In the genomic region with DNA sequence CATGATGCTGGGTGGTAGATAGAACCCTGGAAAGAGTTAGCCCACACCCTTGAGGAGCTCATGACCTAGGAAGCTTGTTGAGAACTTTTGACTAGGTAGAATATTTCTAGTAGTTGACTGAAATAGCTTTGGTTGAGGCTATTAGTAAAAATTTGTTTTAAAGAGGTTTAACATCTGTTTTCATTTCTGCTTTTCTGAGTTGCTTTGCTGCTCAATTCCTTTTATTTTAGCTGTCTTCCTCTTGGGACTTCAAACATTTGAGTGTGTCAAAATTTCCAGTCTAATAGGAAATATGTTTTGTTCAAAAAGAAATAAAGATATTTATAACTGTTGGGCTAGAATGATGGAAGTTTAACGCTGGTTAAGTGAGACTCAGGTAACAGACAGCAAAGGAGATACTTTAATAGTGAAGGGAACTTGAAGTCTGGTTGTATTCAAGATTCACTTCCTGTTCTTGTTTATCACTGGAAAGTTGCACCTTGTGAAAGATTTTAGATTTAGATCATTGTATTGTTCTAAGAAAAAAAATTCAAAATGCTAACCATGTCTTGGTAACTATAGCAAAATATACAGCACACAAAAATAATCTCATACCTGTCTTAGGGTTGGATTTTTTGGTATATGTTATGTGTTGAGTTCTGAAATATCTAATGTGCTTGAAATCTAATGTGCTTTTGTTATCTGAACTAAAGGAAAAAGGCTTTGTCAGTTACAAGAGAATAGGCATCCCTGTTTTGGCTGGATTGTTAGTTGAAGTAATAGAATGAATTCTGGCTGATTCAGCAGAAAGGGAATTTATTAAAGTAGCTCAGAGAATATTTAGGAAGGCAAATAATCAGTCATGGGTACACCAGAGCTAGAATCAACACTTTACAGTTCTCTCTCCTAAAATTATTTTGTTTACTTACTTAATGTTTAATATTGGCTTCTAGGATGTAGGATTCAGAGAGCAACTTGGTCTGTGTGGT, we compare ENCODE assay signal across 7 cellular contexts. TPM values are rescaled to one million over a fixed set of nuclear protein-coding genes. Genes with fewer than 3 reads are reported as not detected.
DNase-seq lines count a peak whose midpoint lies in the region; ATAC-seq and TF ChIP-seq lines count a peak whose summit lies in the region.

No MANE protein-coding gene starts in this region.

- H3K27ac ChIP-seq in sigmoid colon = peak overlapping the region in 3 of 4 donors; percentile 48 to 55 (median 53)

- H3K27me3 ChIP-seq in sigmoid colon = no peaks in the 10 kb centered on the region

- H3K4me3 ChIP-seq in sigmoid colon = no peak overlapping the region

- peak overlapping the region; percentile 40 for H3K4me3 Mint-ChIP-seq in activated CD4-positive, alpha-beta memory T cell treated with anti-CD3 and anti-CD28 coated beads, Interleukin-2, amount 10 ng/mL, durations not matched to agents 7 days and 5 days
- H3K4me3 Mint-ChIP-seq in nephron progenitor cell = no peak overlapping the region

- TF ChIP-seq CTCF in sigmoid colon (IDR thresholded peaks at IDR 0.05) (no peak), nephron progenitor cell (IDR thresholded peaks at IDR 0.05) (no peak)

- 41 to 83% methylated on average over 1 of the region's 1 CpG for WGBS in sigmoid colon, 2 donors

- peaks cover 80% of the 10 kb centered on the region for H3K4me1 Mint-ChIP-seq in activated CD4-positive, alpha-beta memory T cell treated with anti-CD3 and anti-CD28 coated beads, Interleukin-2, amount 10 ng/mL, durations not matched to agents 7 days and 5 days
- H3K4me1 Mint-ChIP-seq in nephron progenitor cell = no peaks in the 10 kb centered on the region

- peaks cover 0 to 31% (median 12%) of the 10 kb centered on the region in 4 donors for H3K4me1 ChIP-seq in sigmoid colon

- H3K27me3 Mint-ChIP-seq in activated CD4-positive, alpha-beta memory T cell treated with anti-CD3 and anti-CD28 coated beads, Interleukin-2, amount 10 ng/mL, durations not matched to agents 7 days and 5 days = no peaks in the 10 kb centered on the region
- H3K27me3 Mint-ChIP-seq in nephron progenitor cell (ENCODE audit: low read depth, poor library complexity) = peaks cover 7% of the 10 kb centered on the region

- POLR2A ChIA-PET in activated CD4-positive, alpha-beta memory T cell treated with anti-CD3 and anti-CD28 coated beads, Interleukin-2, amount 10 ng/mL, durations not matched to agents 7 days and 5 days (lab: Charles Lee) = interaction anchor here (1.0 to 21.6 kb wide), 11 partner anchors 11 to 219 kb away, joined by 3 to 393 read pairs (median 4); partner anchors contain the start of genes GPR183 and TM9SF2

- peaks cover 40% of the 10 kb centered on the region for H3K36me3 Mint-ChIP-seq in activated CD4-positive, alpha-beta memory T cell treated with anti-CD3 and anti-CD28 coated beads, Interleukin-2, amount 10 ng/mL, durations not matched to agents 7 days and 5 days (ENCODE audit: low read depth)
- peaks cover 23% of the 10 kb centered on the region for H3K36me3 Mint-ChIP-seq in nephron progenitor cell (ENCODE audit: low read depth)

- no peak for TF ChIP-seq EP300 in sigmoid colon (IDR thresholded peaks at IDR 0.05)

- ATAC-seq in GM19043 (IDR thresholded peaks at IDR 0.05; ENCODE audit: low read depth, unreplicated experiment) (peak; percentile 60), HG02870 (IDR thresholded peaks at IDR 0.05; ENCODE audit: unreplicated experiment) (peak; percentile 65)

- H3K9me3 ChIP-seq in sigmoid colon = no peaks in the 10 kb centered on the region

- intact Hi-C loops in sigmoid colon (cut with DNase I) = no loop called here

- peak overlapping the region; percentile 85 for H3K27ac Mint-ChIP-seq in activated CD4-positive, alpha-beta memory T cell treated with anti-CD3 and anti-CD28 coated beads, Interleukin-2, amount 10 ng/mL, durations not matched to agents 7 days and 5 days
- no peak overlapping the region for H3K27ac Mint-ChIP-seq in nephron progenitor cell

- CTCF ChIA-PET in activated CD4-positive, alpha-beta memory T cell treated with anti-CD3 and anti-CD28 coated beads, Interleukin-2, amount 10 ng/mL, durations not matched to agents 7 days and 5 days (lab: Charles Lee) = interaction anchor here (0.7 to 5.2 kb wide), 6 partner anchors 12 to 385 kb away, joined by 3 to 33 read pairs (median 5); no protein-coding TSS in a partner anchor

- no peak for DNase-seq in activated CD4-positive, alpha-beta memory T cell treated with anti-CD3 and anti-CD28 coated beads, Interleukin-2, amount 10 ng/mL, durations not matched to agents 7 days and 5 days
- DNase-seq in sigmoid colon = no peak
- no peak for DNase-seq in NCI-H345 treated with DMSO at 0.1 percent for 48 hours (lab: John Stamatoyannopoulos, UW; ENCODE audit: unreplicated experiment)
- DNase-seq in nephron progenitor cell = no peak
- DNase-seq in NCI-H2227 (lab: John Stamatoyannopoulos, UW; ENCODE audit: unreplicated experiment) = no peak

- no peak for TF ChIP-seq POLR2A in sigmoid colon (IDR thresholded peaks at IDR 0.05)

- H3K36me3 ChIP-seq in sigmoid colon = no peaks in the 10 kb centered on the region

- no peaks in the 10 kb centered on the region for H3K9me3 Mint-ChIP-seq in activated CD4-positive, alpha-beta memory T cell treated with anti-CD3 and anti-CD28 coated beads, Interleukin-2, amount 10 ng/mL, durations not matched to agents 7 days and 5 days
- H3K9me3 Mint-ChIP-seq in nephron progenitor cell = no peaks in the 10 kb centered on the region

RNA-seq across cellular contexts. Expression of gene GPR18, which starts 24.4 kb away (rescaled TPM):
- total RNA-seq in activated CD4-positive, alpha-beta memory T cell treated with anti-CD3 and anti-CD28 coated beads, Interleukin-2, amount 10 ng/mL, durations not matched to agents 7 days and 5 days = 10 to 100 TPM; 10.3 to 10.4 TPM
- total RNA-seq in sigmoid colon = under 1 TPM in 1 of 4 donors, not detected in 3; 0.83 TPM
- polyA plus RNA-seq in sigmoid colon = 1 to 10 TPM in 1 of 3 donors, not detected in 2; 7.5 TPM

RNA-seq across cellular contexts. Expression of gene GPR183, which starts 24.7 kb away (rescaled TPM):
- 10 to 100 TPM; 43.7 to 46.2 TPM for total RNA-seq in activated CD4-positive, alpha-beta memory T cell treated with anti-CD3 and anti-CD28 coated beads, Interleukin-2, amount 10 ng/mL, durations not matched to agents 7 days and 5 days
- 10 to 100 TPM; 30.9 to 36.4 (median 33.2) TPM for total RNA-seq in sigmoid colon
- 10 to 100 TPM in 2 of 3 donors, 1 to 10 TPM in 1; 4.8 to 20.2 (median 10.4) TPM for polyA plus RNA-seq in sigmoid colon

Comparison
In these comparisons a context has a peak if more than half of its experiments do, and no peak if none do; other contexts are left out.
1. RNA of gene GPR18, which starts 24.4 kb away (total RNA-seq): 10.3 to 10.4 TPM in activated CD4-positive, alpha-beta memory T cell treated with anti-CD3 and anti-CD28 coated beads, Interleukin-2, amount 10 ng/mL, durations not matched to agents 7 days and 5 days; 0.83 TPM in sigmoid colon; every median in the first group is over 4 times any median in the second.